20 cellular contexts compared by ENCODE assay signal in the genomic region with DNA sequence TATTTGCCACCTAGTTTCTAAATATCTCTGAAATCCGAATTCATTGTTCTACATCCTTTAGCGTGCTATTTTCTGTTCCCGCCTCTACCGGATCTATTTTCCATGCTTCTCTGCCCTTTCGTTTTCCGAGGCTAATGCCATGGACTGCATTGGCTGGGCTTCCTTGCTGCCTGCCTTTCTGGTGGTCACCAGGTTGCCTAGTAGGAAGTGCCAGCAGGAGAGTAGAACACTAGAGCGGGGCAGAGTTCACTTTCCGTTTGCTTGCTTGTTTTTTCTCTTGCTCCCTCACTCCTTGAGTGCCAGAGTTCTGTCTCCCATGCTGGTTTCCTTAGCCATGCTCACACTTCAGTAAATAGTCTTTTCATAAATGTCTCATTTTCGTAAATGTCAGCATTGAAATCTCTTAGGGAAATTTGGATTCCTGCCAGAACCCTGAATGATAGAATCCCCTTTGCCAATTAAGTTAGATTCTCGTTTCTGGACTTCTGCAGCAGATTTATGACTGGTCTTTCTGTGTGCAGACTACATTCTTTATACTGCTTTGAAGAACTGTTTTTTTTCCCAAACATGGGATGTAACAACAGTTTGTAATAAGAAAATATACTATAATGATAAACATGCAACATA.
A peak's percentile ranks its signal among the peaks of the same experiment; 100 is the strongest.
DNase-seq lines count a peak whose midpoint lies in the region; ATAC-seq and TF ChIP-seq lines count a peak whose summit lies in the region.
"Had no signal": no experiment of that assay in that cellular context is flagged by ENCODE, and none has a peak within 500 bp of the region (broad histone marks: within the 10 kb centered on the region; RNA-seq: fewer than 3 reads in every experiment).

No MANE protein-coding gene starts in this region.

- H3K27me3 ChIP-seq in A673 (replicated peaks; ENCODE audit: insufficient read depth, low read depth, low read length, poor library complexity) = no peaks in the 10 kb centered on the region
- H3K27me3 ChIP-seq in mesenchymal stem cell (ENCODE audit: control insufficient read depth in 1 of 2, insufficient read depth in 1 of 2, low read length in 2 of 2) = no peaks in the 10 kb centered on the region

- no peak overlapping the region for H3K9ac ChIP-seq in mesenchymal stem cell (ENCODE audit: low read length)

- in situ Hi-C loops in GM13976 (cut with MboI; ENCODE audit: low sequenced_read_pairs, unreplicated experiment) = no loop called here

- ATAC-seq in HG03520 (IDR thresholded peaks at IDR 0.05; ENCODE audit: unreplicated experiment) (no peak), HG02678 (IDR thresholded peaks at IDR 0.05; ENCODE audit: unreplicated experiment) (no peak)
- ATAC-seq: CD8-positive, alpha-beta T cell; lower lobe of right lung; PC-3; stimulated activated naive CD8-positive, alpha-beta T cell treated with anti-CD3 and anti-CD28 coated beads, Interleukin-15, amount 100 ng/mL, for 72 hours had no signal

- DNase-seq in A673 (ENCODE audit: low spot score) (peak; percentile 49), M059J (ENCODE audit: low read depth) (peak; percentile 22), amniotic epithelial cell (ENCODE audit: low read depth) (peak; percentile 16), mesenchymal stem cell (peak; percentile 12), DMS53 treated with DMSO at 0.1 percent for 48 hours (lab: John Stamatoyannopoulos, UW; ENCODE audit: unreplicated experiment) (no peak), GM13976 (ENCODE audit: low spot score) (no peak)
- DNase-seq: activated naive CD8-positive, alpha-beta T cell treated with anti-CD3 and anti-CD28 coated beads, Interleukin-2, amount 10 ng/mL, durations not matched to agents 7 days and 5 days; activated T-cell treated with anti-CD3 and anti-CD28 coated beads, Interleukin-2, amount 50 U/mL, for 48 hours; CD8-positive, alpha-beta T cell; GDM1; Kasumi-1; lower lobe of right lung; NCI-H1694; NCI-H510A treated with DMSO at 0.1 percent for 48 hours; nephron progenitor cell; PC-3; stimulated activated naive CD8-positive, alpha-beta T cell treated with anti-CD3 and anti-CD28 coated beads, Interleukin-15, amount 100 ng/mL, for 72 hours had no signal

- H3K9me3 ChIP-seq in A673 (ENCODE audit: low read depth, low read length, poor library complexity, severe bottlenecking) (no peaks in the 10 kb centered on the region), mesenchymal stem cell (ENCODE audit: control insufficient read depth, low read length) (no peaks in the 10 kb centered on the region)
- H3K9me3 ChIP-seq: HAP-1, lower lobe of right lung had no signal

- H3K4me1 ChIP-seq in A673 (ENCODE audit: insufficient read depth, low read length, poor library complexity, severe bottlenecking) (peaks cover 20% of the 10 kb centered on the region), mesenchymal stem cell (ENCODE audit: control insufficient read depth, insufficient read depth, low read depth, low read length) (peaks cover 1% of the 10 kb centered on the region)
- H3K4me1 ChIP-seq: HAP-1, lower lobe of right lung had no signal

- WGBS in mesenchymal stem cell = 93% methylated on average over 9 of the region's 10 CpGs

- H3K36me3 ChIP-seq in A673 (ENCODE audit: insufficient read depth, low read length, poor library complexity, severe bottlenecking) (no peaks in the 10 kb centered on the region), mesenchymal stem cell (ENCODE audit: control insufficient read depth in 1 of 2, insufficient read depth in 2 of 2, low read depth in 1 of 2, low read length in 2 of 2) (no peaks in the 10 kb centered on the region)
- H3K36me3 ChIP-seq: HAP-1, lower lobe of right lung had no signal

- BruUV-seq in A673 (replicated peaks; lab: Mats Ljungman, UMichigan) = no TSS peak

- H3K79me1 ChIP-seq in mesenchymal stem cell (replicated peaks; ENCODE audit: low read length, poor library complexity, severe bottlenecking) = no peaks in the 10 kb centered on the region

- H4K8ac ChIP-seq in mesenchymal stem cell (ENCODE audit: low read length) = peak overlapping the region; percentile 54

- no peak overlapping the region for H3K14ac ChIP-seq in mesenchymal stem cell (ENCODE audit: low read length in 2 of 2)

- POLR2A ChIA-PET in A673 (lab: Charles Lee; ENCODE audit: low non-redundant PET) = no interaction called here

- TF ChIP-seq CTCF in A673 (conservative IDR thresholded peaks at IDR 0.05; ENCODE audit: low read depth, low read length) (no peak), GM13976 (IDR thresholded peaks at IDR 0.05; ENCODE audit: borderline replicate concordance, control extremely low read depth, extremely low read depth, insufficient read depth, missing control alignments) (no peak)

- no peak overlapping the region for H3K4ac ChIP-seq in mesenchymal stem cell (ENCODE audit: low read depth in 1 of 2, low read length in 2 of 2)

- no peak overlapping the region for H3K18ac ChIP-seq in mesenchymal stem cell (ENCODE audit: low read depth in 1 of 2, low read length in 2 of 2)

- H2AFZ ChIP-seq in mesenchymal stem cell (ENCODE audit: low read depth, low read length) = no peak overlapping the region

- CTCF ChIA-PET in A673 (lab: Charles Lee) = no interaction called here

- H2BK15ac ChIP-seq in mesenchymal stem cell (ENCODE audit: low read depth, poor library complexity, severe bottlenecking) = no peak overlapping the region

- H3K27ac ChIP-seq in A673 (ENCODE audit: low read depth, low read length, poor library complexity, severe bottlenecking) = no peak overlapping the region
- H3K27ac ChIP-seq in mesenchymal stem cell (ENCODE audit: low read length, poor library complexity, severe bottlenecking) = no peak overlapping the region
- H3K27ac ChIP-seq: lower lobe of right lung had no signal

- H3K23ac ChIP-seq in mesenchymal stem cell (ENCODE audit: low read length in 2 of 2) = no peak overlapping the region

- H3K4me2 ChIP-seq in mesenchymal stem cell (ENCODE audit: low read length, poor library complexity, severe bottlenecking) = peak overlapping the region; percentile 14

- no peak overlapping the region for H2BK12ac ChIP-seq in mesenchymal stem cell (ENCODE audit: low read length in 2 of 2)

- no peak overlapping the region for H3K4me3 ChIP-seq in A673 (ENCODE audit: low read depth, low read length, poor library complexity, severe bottlenecking)
- H3K4me3 ChIP-seq in mesenchymal stem cell (ENCODE audit: insufficient read depth in 1 of 2, low read depth in 1 of 2, low read length in 2 of 2) = no peak overlapping the region
- H3K4me3 ChIP-seq: HAP-1, lower lobe of right lung had no signal

- no peak overlapping the region for H2BK5ac ChIP-seq in mesenchymal stem cell (ENCODE audit: low read depth, low read length, poor library complexity, severe bottlenecking)

- peak overlapping the region; percentile 68 for H4K91ac ChIP-seq in mesenchymal stem cell (ENCODE audit: low read length)

- no peak overlapping the region for H2BK120ac ChIP-seq in mesenchymal stem cell (ENCODE audit: low read depth, low read length)

- H2AK5ac ChIP-seq in mesenchymal stem cell (ENCODE audit: low read length, severe bottlenecking) = no peak overlapping the region

- intact Hi-C loops in A673 (cut with micrococcal nuclease; ENCODE audit: unreplicated experiment) = no loop called here

Comparison
In these comparisons a context has a peak if more than half of its experiments do, and no peak if none do; other contexts are left out.
1. DNase-seq: peak in A673 (single experiment), M059J (single experiment), amniotic epithelial cell (single experiment) and mesenchymal stem cell (single experiment); none in DMS53 treated with DMSO at 0.1 percent for 48 hours (single experiment) and GM13976 (single experiment).